ENCODE assay signal across 22 cellular contexts in the genomic region with DNA sequence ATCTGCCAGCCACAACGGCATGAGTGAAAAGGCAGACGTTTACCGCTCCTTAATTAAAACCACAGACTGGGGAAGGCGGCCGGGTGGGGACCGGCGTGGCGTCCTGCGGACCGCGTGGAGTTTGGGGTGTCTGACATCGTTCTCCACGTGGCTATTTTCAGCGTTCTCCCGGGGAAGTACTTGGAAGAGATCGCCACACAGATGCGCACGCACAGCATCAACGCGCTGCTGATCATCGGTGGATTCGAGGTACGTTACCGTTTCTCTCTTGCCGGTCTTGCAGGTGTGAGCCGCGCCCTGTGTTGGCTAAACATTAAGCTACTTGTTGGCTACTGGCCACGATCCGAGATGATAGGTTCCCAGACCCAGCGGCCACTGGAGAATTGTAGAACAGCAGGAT. TPM values are rescaled to one million over a fixed set of nuclear protein-coding genes. Genes with fewer than 3 reads are reported as not detected.
DNase-seq lines count a peak whose midpoint lies in the region; ATAC-seq and TF ChIP-seq lines count a peak whose summit lies in the region.
"Had no signal": no experiment of that assay in that cellular context is flagged by ENCODE, and none has a peak within 500 bp of the region (broad histone marks: within the 10 kb centered on the region; RNA-seq: fewer than 3 reads in every experiment).

No MANE protein-coding gene starts in this region.

- H3K27me3 Mint-ChIP-seq in Calu3 (ENCODE audit: unreplicated experiment) (no peaks in the 10 kb centered on the region), endothelial cell (ENCODE audit: unreplicated experiment) (peaks cover 3% of the 10 kb centered on the region)
- H3K27me3 Mint-ChIP-seq: B cell; CD8-positive, alpha-beta memory T cell had no signal

- no peaks in the 10 kb centered on the region for H3K9me3 ChIP-seq in osteoblast (ENCODE audit: low read depth, low read length)
- H3K9me3 ChIP-seq: MG63 had no signal

- H3K4me1 ChIP-seq in osteoblast (ENCODE audit: insufficient read depth, low read length) = no peaks in the 10 kb centered on the region

- peaks cover 87% of the 10 kb centered on the region for H3K36me3 ChIP-seq in osteoblast (ENCODE audit: insufficient read depth, low read length)

- H3K36me3 Mint-ChIP-seq in Calu3 (ENCODE audit: insufficient read depth, unreplicated experiment) = peaks cover 89% of the 10 kb centered on the region
- H3K36me3 Mint-ChIP-seq in endothelial cell (ENCODE audit: low read depth, unreplicated experiment) = peaks cover 37% of the 10 kb centered on the region

- H3K4me3 Mint-ChIP-seq in Calu3 (ENCODE audit: low read depth, unreplicated experiment) (no peak overlapping the region), endothelial cell (ENCODE audit: unreplicated experiment) (peak overlapping the region; percentile 62)
- H3K4me3 Mint-ChIP-seq: B cell; CD8-positive, alpha-beta memory T cell had no signal

- no TSS peak for BruUV-seq in Calu3 (replicated peaks; lab: Mats Ljungman, UMichigan)

- DNase-seq in NCI-H526 (lab: John Stamatoyannopoulos, UW) = peak; percentile 30 to 48
- DNase-seq in NCI-H526 treated with DMSO at 0.1 percent for 48 hours (lab: John Stamatoyannopoulos, UW) = no peak
- DNase-seq in Calu3 = no peak
- DNase-seq in endothelial cell (ENCODE audit: low spot score) = no peak
- DNase-seq in osteoblast (ENCODE audit: insufficient read length, low spot score, missing footprints) = peak; percentile 57
- DNase-seq in nucleus accumbens (lab: John Stamatoyannopoulos, UW) = no peak
- DNase-seq in kidney tubule cell (ENCODE audit: low spot score) = no peak
- DNase-seq: CD8-positive, alpha-beta memory T cell; DMS153; KG1; MG63; NCI-H1105 treated with DMSO at 0.1 percent for 48 hours; NCI-H146; NCI-H2029; NCI-H446; NCI-H524 treated with DMSO at 0.1 percent for 48 hours; RPMI8226; SHP77 had no signal

- H3K4me3 ChIP-seq in osteoblast (ENCODE audit: insufficient read depth, low read length) = no peak overlapping the region
- H3K4me3 ChIP-seq: MG63 had no signal

- H3K9me3 Mint-ChIP-seq in Calu3 (ENCODE audit: low read depth, unreplicated experiment) = no peaks in the 10 kb centered on the region
- no peaks in the 10 kb centered on the region for H3K9me3 Mint-ChIP-seq in endothelial cell (ENCODE audit: unreplicated experiment)
- H3K9me3 Mint-ChIP-seq: CD8-positive, alpha-beta memory T cell had no signal

- H3K27me3 ChIP-seq in osteoblast (ENCODE audit: insufficient read depth, low read length) = no peaks in the 10 kb centered on the region
- H3K27me3 ChIP-seq: MG63 had no signal

- peaks cover 12% of the 10 kb centered on the region for H3K4me1 Mint-ChIP-seq in Calu3 (ENCODE audit: low read depth, unreplicated experiment)
- H3K4me1 Mint-ChIP-seq in endothelial cell (ENCODE audit: unreplicated experiment) = no peaks in the 10 kb centered on the region
- H3K4me1 Mint-ChIP-seq: B cell; CD8-positive, alpha-beta memory T cell had no signal

- ATAC-seq in HG02798 (IDR thresholded peaks at IDR 0.05; ENCODE audit: poor library complexity, unreplicated experiment) = no peak

- TF ChIP-seq CTCF in Calu3 (IDR thresholded peaks at IDR 0.05; ENCODE audit: unreplicated experiment) = no peak
- TF ChIP-seq CTCF in endothelial cell (IDR thresholded peaks at IDR 0.05; ENCODE audit: unreplicated experiment) = no peak
- no peak for TF ChIP-seq CTCF in osteoblast (IDR thresholded peaks at IDR 0.05; ENCODE audit: extremely low read depth, low read depth, low read length)

- peaks cover 12% of the 10 kb centered on the region for H3K79me2 ChIP-seq in osteoblast (ENCODE audit: insufficient read depth, low read length)

- H3K27ac Mint-ChIP-seq in Calu3 (ENCODE audit: unreplicated experiment) (peak overlapping the region; percentile 77), endothelial cell (ENCODE audit: unreplicated experiment) (no peak overlapping the region)
- H3K27ac Mint-ChIP-seq: B cell had no signal

- CTCF ChIA-PET in Calu3 (lab: Charles Lee) = no interaction called here

- H2AFZ ChIP-seq in osteoblast (ENCODE audit: low read length) = no peak overlapping the region

- intact Hi-C loops in Calu3 (cut with micrococcal nuclease; ENCODE audit: unreplicated experiment) = no loop called here

- H3K4me2 ChIP-seq in osteoblast (ENCODE audit: insufficient read depth, low read length) = no peak overlapping the region

- no peak overlapping the region for H3K27ac ChIP-seq in osteoblast (ENCODE audit: low read depth, low read length)
- H3K27ac ChIP-seq: 22Rv1, C4-2B had no signal

- H4K20me1 ChIP-seq in osteoblast (ENCODE audit: insufficient read depth, low read length) = peaks cover 4% of the 10 kb centered on the region

RNA-seq across cellular contexts. Expression of gene PFKP, which starts 51.3 kb away (rescaled TPM):
- total RNA-seq in Calu3 (2022) (253 and 272 TPM in 2 replicates), endothelial cell (ENCODE audit: unreplicated experiment) (52.3 TPM), osteoblast (71.6 and 80.0 TPM in 2 replicates)

RNA-seq across cellular contexts. Expression of gene PITRM1, which starts 54.0 kb away (rescaled TPM):
- total RNA-seq in Calu3 (2022) (65.8 and 70.4 TPM in 2 replicates), endothelial cell (ENCODE audit: unreplicated experiment) (60.3 TPM), osteoblast (89.8 and 92.8 TPM in 2 replicates)

Comparison
In these comparisons a context has a peak if more than half of its experiments do, and no peak if none do; other contexts are left out.
1. DNase-seq: peak in NCI-H526 (2 of 2) and osteoblast (single experiment); none in NCI-H526 treated with DMSO at 0.1 percent for 48 hours (single experiment), Calu3 (single experiment), endothelial cell (single experiment), nucleus accumbens (0 of 56) and kidney tubule cell (single experiment).